9 cellular contexts compared by ENCODE assay signal in the genomic region with DNA sequence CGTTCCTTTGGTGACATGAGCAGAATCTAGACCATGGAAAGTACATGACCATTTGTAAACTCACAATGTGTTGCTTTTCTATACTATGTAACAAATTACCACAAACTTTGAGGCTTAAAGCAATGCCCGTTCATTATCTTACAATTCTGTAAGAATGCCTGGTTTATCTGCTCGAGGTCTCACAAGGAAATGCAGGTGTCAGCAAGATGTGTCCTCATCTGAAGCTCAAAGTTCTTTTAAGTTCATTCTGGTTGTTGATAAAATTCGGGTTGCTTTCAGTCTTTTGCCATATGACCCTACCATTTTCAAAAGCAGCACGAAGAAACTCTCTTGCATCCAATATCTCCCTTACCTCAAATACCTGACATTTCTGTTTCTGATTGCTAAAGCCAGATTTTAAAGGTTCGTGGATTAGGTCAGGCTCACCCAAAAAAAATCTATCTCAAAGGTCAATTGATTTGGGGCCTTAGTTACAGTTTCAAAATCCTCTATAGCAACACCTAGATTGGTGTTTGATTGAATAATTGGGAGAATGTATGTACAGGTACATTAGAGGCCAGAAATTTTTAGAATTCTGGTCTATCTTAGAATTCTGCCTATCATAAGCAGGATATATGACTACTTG.
DNase-seq lines count a peak whose midpoint lies in the region; ATAC-seq lines count a peak whose summit lies in the region.
"Had no signal": no experiment of that assay in that cellular context is flagged by ENCODE, and none has a peak within 500 bp of the region (broad histone marks: within the 10 kb centered on the region; RNA-seq: fewer than 3 reads in every experiment).

No MANE protein-coding gene starts in this region.

- H3K27ac ChIP-seq in SK-N-MC, result no peak overlapping the region

- no peaks in the 10 kb centered on the region for H3K27me3 Mint-ChIP-seq in activated T-cell treated with anti-CD3 and anti-CD28 coated beads, Interleukin-2, amount 50 U/mL, for 72 hours (ENCODE audit: low read depth)
- H3K27me3 Mint-ChIP-seq in immature natural killer cell (ENCODE audit: low read depth in 3 of 3), result no peaks in the 10 kb centered on the region
- no peaks in the 10 kb centered on the region for H3K27me3 Mint-ChIP-seq in stimulated activated naive B cell treated with anti-CD40 and anti-IgM and Interleukin-4, amounts not matched to agents 10 μg/mL and 1 μg/mL and 100 μg/mL, for 72 hours

- no peak overlapping the region for H3K9ac ChIP-seq in SK-N-MC (ENCODE audit: insufficient read length)

- H3K36me3 Mint-ChIP-seq in activated T-cell treated with anti-CD3 and anti-CD28 coated beads, Interleukin-2, amount 50 U/mL, for 72 hours (ENCODE audit: insufficient read depth in 2 of 2), result peaks cover 2 to 5% of the 10 kb centered on the region in 2 donors
- peaks cover 0 to 3% (median 0%) of the 10 kb centered on the region in 3 donors for H3K36me3 Mint-ChIP-seq in immature natural killer cell
- no peaks in the 10 kb centered on the region for H3K36me3 Mint-ChIP-seq in stimulated activated effector memory CD8-positive, alpha-beta T cell treated with anti-CD3 and anti-CD28 coated beads, Interleukin-12 subunit alpha, Interleukin-12 subunit beta, amount 100 ng/mL, for 72 hours
- peaks cover 30 to 61% of the 10 kb centered on the region in 2 donors for H3K36me3 Mint-ChIP-seq in stimulated activated naive B cell treated with anti-CD40 and anti-IgM and Interleukin-4, amounts not matched to agents 10 μg/mL and 1 μg/mL and 100 μg/mL, for 72 hours

- H3K4me3 ChIP-seq in SK-N-MC, result peak overlapping the region; percentile 50

- H3K9me3 Mint-ChIP-seq in activated T-cell treated with anti-CD3 and anti-CD28 coated beads, Interleukin-2, amount 50 U/mL, for 72 hours, result peaks cover 3% of the 10 kb centered on the region in 2 donors
- H3K9me3 Mint-ChIP-seq in immature natural killer cell, result no peaks in the 10 kb centered on the region
- H3K9me3 Mint-ChIP-seq in stimulated activated effector memory CD8-positive, alpha-beta T cell treated with anti-CD3 and anti-CD28 coated beads, Interleukin-12 subunit alpha, Interleukin-12 subunit beta, amount 100 ng/mL, for 72 hours, result no peaks in the 10 kb centered on the region
- H3K9me3 Mint-ChIP-seq in stimulated activated naive B cell treated with anti-CD40 and anti-IgM and Interleukin-4, amounts not matched to agents 10 μg/mL and 1 μg/mL and 100 μg/mL, for 72 hours, result peaks cover 2 to 3% of the 10 kb centered on the region in 2 donors

- H3K4me1 Mint-ChIP-seq in activated T-cell treated with anti-CD3 and anti-CD28 coated beads, Interleukin-2, amount 50 U/mL, for 72 hours (ENCODE audit: low read depth), result peaks cover 30% of the 10 kb centered on the region
- H3K4me1 Mint-ChIP-seq in immature natural killer cell, result peaks cover 40 to 49% of the 10 kb centered on the region in 2 donors
- peaks cover 49% of the 10 kb centered on the region for H3K4me1 Mint-ChIP-seq in stimulated activated effector memory CD8-positive, alpha-beta T cell treated with anti-CD3 and anti-CD28 coated beads, Interleukin-12 subunit alpha, Interleukin-12 subunit beta, amount 100 ng/mL, for 72 hours
- peaks cover 26 to 48% of the 10 kb centered on the region in 2 donors for H3K4me1 Mint-ChIP-seq in stimulated activated naive B cell treated with anti-CD40 and anti-IgM and Interleukin-4, amounts not matched to agents 10 μg/mL and 1 μg/mL and 100 μg/mL, for 72 hours

- no peak for ATAC-seq in activated T-cell treated with anti-CD3 and anti-CD28 coated beads, Interleukin-2, amount 50 U/mL, for 72 hours (replicated peaks in 1 of 2)
- no peak for ATAC-seq in stimulated activated effector memory CD8-positive, alpha-beta T cell treated with anti-CD3 and anti-CD28 coated beads, Interleukin-12 subunit alpha, Interleukin-12 subunit beta, amount 100 ng/mL, for 72 hours
- no peak for ATAC-seq in HG03196 (IDR thresholded peaks at IDR 0.05; ENCODE audit: unreplicated experiment)
- ATAC-seq in stimulated activated naive B cell treated with anti-CD40 and anti-IgM and Interleukin-4, amounts not matched to agents 10 μg/mL and 1 μg/mL and 100 μg/mL, for 72 hours (replicated peaks), result no peak

- H3K4me3 Mint-ChIP-seq in activated T-cell treated with anti-CD3 and anti-CD28 coated beads, Interleukin-2, amount 50 U/mL, for 72 hours, result peak overlapping the region in 1 of 2 donors; percentile 70
- peak overlapping the region; percentile 1 to 26 (median 14) for H3K4me3 Mint-ChIP-seq in immature natural killer cell
- H3K4me3 Mint-ChIP-seq in stimulated activated effector memory CD8-positive, alpha-beta T cell treated with anti-CD3 and anti-CD28 coated beads, Interleukin-12 subunit alpha, Interleukin-12 subunit beta, amount 100 ng/mL, for 72 hours, result peak overlapping the region; percentile 17
- H3K4me3 Mint-ChIP-seq in stimulated activated naive B cell treated with anti-CD40 and anti-IgM and Interleukin-4, amounts not matched to agents 10 μg/mL and 1 μg/mL and 100 μg/mL, for 72 hours, result no peak overlapping the region

- no peak for DNase-seq in activated T-cell treated with anti-CD3 and anti-CD28 coated beads, Interleukin-2, amount 50 U/mL, for 72 hours
- DNase-seq in activated T-cell treated with anti-CD3 and anti-CD28 coated beads, Interleukin-2, amount 50 U/mL, for 1 hour, result no peak
- DNase-seq in SK-N-MC (ENCODE audit: low read depth, low spot score) (no peak), immature natural killer cell (no peak), NCI-H2171 treated with DMSO at 0.1 percent for 48 hours (lab: John Stamatoyannopoulos, UW) (no peak)
- no peak for DNase-seq in stimulated activated effector memory CD8-positive, alpha-beta T cell treated with anti-CD3 and anti-CD28 coated beads, Interleukin-12 subunit alpha, Interleukin-12 subunit beta, amount 100 ng/mL, for 72 hours (ENCODE audit: low spot score in 2 of 2)
- no peak for DNase-seq in stimulated activated naive B cell treated with anti-CD40 and anti-IgM and Interleukin-4, amounts not matched to agents 10 μg/mL and 1 μg/mL and 100 μg/mL, for 72 hours
- DNase-seq: NCI-H1417 treated with DMSO at 0.1 percent for 48 hours had no signal

- H3K9me3 ChIP-seq in SK-N-MC (ENCODE audit: low read depth, low read length), result no peaks in the 10 kb centered on the region

- H3K36me3 ChIP-seq in SK-N-MC (ENCODE audit: insufficient read depth, low read length), result no peaks in the 10 kb centered on the region

- H3K27ac Mint-ChIP-seq in activated T-cell treated with anti-CD3 and anti-CD28 coated beads, Interleukin-2, amount 50 U/mL, for 72 hours, result peak overlapping the region; percentile 38
- peak overlapping the region in 1 of 6 donors; percentile 37 for H3K27ac Mint-ChIP-seq in immature natural killer cell
- H3K27ac Mint-ChIP-seq in stimulated activated effector memory CD8-positive, alpha-beta T cell treated with anti-CD3 and anti-CD28 coated beads, Interleukin-12 subunit alpha, Interleukin-12 subunit beta, amount 100 ng/mL, for 72 hours, result no peak overlapping the region
- no peak overlapping the region for H3K27ac Mint-ChIP-seq in stimulated activated naive B cell treated with anti-CD40 and anti-IgM and Interleukin-4, amounts not matched to agents 10 μg/mL and 1 μg/mL and 100 μg/mL, for 72 hours

Comparison
In these comparisons a context has a peak if more than half of its experiments do, and no peak if none do; other contexts are left out.
1. H3K4me3 Mint-ChIP-seq: peak in immature natural killer cell (5 of 5) and stimulated activated effector memory CD8-positive, alpha-beta T cell treated with anti-CD3 and anti-CD28 coated beads, Interleukin-12 subunit alpha, Interleukin-12 subunit beta, amount 100 ng/mL, for 72 hours (single experiment); none in stimulated activated naive B cell treated with anti-CD40 and anti-IgM and Interleukin-4, amounts not matched to agents 10 μg/mL and 1 μg/mL and 100 μg/mL, for 72 hours (0 of 2).